ENCODE assay signal across 1 cellular context in the genomic region with DNA sequence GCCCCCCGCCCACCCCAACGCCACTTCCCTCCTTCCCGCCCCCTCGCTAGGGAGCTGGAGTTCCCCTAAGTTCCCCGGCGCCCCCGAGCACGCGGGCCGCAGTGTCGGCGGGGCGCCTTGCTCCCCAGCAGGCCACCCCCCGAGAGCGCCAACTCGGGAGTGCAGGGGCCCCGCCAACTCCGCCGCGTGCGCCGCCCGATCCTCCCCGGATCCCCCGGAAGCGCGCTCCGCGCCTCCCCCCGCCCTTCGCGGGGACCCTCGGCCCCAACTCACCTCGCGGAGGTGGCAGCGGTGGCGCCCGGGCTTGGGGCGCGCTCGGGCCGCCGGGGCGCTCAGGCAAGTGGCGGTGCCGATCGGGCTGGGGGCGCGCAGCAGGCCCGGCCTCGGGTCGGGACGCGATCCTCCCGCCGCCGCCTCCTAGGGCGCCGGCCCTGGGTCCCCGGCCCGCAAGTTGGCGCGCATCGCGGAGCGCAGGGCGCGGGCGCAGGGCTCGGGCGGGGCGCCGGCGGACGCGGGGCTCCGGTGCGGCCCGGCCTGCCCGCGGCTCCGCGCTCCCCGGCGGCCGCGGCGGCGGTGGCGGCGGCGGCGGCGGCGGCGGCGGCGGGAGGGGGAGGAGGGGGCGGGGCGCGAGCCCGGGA.
TF ChIP-seq lines count a peak whose summit lies in the region.

TSS of gene NCOR2 (minus strand) at position 578 of the 638 bp plus-strand sequence. CDS start 72,361 bp downstream, outside the sequence.

TF ChIP-seq in K562, 482 proteins besides CTCF, POLR2A, EP300 and RAD21 (continued from another document and continues in another):
- TF ChIP-seq, protein P1, sequence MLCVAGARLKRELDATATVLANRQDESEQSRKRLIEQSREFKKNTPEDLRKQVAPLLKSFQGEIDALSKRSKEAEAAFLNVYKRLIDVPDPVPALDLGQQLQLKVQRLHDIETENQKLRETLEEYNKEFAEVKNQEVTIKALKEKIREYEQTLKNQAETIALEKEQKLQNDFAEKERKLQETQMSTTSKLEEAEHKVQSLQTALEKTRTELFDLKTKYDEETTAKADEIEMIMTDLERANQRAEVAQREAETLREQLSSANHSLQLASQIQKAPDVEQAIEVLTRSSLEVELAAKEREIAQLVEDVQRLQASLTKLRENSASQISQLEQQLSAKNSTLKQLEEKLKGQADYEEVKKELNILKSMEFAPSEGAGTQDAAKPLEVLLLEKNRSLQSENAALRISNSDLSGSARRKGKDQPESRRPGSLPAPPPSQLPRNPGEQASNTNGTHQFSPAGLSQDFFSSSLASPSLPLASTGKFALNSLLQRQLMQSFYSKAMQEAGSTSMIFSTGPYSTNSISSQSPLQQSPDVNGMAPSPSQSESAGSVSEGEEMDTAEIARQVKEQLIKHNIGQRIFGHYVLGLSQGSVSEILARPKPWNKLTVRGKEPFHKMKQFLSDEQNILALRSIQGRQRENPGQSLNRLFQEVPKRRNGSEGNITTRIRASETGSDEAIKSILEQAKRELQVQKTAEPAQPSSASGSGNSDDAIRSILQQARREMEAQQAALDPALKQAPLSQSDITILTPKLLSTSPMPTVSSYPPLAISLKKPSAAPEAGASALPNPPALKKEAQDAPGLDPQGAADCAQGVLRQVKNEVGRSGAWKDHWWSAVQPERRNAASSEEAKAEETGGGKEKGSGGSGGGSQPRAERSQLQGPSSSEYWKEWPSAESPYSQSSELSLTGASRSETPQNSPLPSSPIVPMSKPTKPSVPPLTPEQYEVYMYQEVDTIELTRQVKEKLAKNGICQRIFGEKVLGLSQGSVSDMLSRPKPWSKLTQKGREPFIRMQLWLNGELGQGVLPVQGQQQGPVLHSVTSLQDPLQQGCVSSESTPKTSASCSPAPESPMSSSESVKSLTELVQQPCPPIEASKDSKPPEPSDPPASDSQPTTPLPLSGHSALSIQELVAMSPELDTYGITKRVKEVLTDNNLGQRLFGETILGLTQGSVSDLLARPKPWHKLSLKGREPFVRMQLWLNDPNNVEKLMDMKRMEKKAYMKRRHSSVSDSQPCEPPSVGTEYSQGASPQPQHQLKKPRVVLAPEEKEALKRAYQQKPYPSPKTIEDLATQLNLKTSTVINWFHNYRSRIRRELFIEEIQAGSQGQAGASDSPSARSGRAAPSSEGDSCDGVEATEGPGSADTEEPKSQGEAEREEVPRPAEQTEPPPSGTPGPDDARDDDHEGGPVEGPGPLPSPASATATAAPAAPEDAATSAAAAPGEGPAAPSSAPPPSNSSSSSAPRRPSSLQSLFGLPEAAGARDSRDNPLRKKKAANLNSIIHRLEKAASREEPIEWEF (CRISPR knock-in tag; IDR thresholded peaks at IDR 0.05), result no peak
- TF ChIP-seq SMARCE1 (IDR thresholded peaks at IDR 0.05), result no peak
- TF ChIP-seq, protein P2, sequence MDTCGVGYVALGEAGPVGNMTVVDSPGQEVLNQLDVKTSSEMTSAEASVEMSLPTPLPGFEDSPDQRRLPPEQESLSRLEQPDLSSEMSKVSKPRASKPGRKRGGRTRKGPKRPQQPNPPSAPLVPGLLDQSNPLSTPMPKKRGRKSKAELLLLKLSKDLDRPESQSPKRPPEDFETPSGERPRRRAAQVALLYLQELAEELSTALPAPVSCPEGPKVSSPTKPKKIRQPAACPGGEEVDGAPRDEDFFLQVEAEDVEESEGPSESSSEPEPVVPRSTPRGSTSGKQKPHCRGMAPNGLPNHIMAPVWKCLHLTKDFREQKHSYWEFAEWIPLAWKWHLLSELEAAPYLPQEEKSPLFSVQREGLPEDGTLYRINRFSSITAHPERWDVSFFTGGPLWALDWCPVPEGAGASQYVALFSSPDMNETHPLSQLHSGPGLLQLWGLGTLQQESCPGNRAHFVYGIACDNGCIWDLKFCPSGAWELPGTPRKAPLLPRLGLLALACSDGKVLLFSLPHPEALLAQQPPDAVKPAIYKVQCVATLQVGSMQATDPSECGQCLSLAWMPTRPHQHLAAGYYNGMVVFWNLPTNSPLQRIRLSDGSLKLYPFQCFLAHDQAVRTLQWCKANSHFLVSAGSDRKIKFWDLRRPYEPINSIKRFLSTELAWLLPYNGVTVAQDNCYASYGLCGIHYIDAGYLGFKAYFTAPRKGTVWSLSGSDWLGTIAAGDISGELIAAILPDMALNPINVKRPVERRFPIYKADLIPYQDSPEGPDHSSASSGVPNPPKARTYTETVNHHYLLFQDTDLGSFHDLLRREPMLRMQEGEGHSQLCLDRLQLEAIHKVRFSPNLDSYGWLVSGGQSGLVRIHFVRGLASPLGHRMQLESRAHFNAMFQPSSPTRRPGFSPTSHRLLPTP (IDR thresholded peaks at IDR 0.05; ENCODE audit: borderline replicate concordance, extremely low read depth, insufficient read length), result no peak
- peak; percentile 68 for TF ChIP-seq RBBP5 (IDR thresholded peaks at IDR 0.05; ENCODE audit: borderline replicate concordance, insufficient read depth, low read length, poor library complexity, severe bottlenecking)
- TF ChIP-seq, protein P3, sequence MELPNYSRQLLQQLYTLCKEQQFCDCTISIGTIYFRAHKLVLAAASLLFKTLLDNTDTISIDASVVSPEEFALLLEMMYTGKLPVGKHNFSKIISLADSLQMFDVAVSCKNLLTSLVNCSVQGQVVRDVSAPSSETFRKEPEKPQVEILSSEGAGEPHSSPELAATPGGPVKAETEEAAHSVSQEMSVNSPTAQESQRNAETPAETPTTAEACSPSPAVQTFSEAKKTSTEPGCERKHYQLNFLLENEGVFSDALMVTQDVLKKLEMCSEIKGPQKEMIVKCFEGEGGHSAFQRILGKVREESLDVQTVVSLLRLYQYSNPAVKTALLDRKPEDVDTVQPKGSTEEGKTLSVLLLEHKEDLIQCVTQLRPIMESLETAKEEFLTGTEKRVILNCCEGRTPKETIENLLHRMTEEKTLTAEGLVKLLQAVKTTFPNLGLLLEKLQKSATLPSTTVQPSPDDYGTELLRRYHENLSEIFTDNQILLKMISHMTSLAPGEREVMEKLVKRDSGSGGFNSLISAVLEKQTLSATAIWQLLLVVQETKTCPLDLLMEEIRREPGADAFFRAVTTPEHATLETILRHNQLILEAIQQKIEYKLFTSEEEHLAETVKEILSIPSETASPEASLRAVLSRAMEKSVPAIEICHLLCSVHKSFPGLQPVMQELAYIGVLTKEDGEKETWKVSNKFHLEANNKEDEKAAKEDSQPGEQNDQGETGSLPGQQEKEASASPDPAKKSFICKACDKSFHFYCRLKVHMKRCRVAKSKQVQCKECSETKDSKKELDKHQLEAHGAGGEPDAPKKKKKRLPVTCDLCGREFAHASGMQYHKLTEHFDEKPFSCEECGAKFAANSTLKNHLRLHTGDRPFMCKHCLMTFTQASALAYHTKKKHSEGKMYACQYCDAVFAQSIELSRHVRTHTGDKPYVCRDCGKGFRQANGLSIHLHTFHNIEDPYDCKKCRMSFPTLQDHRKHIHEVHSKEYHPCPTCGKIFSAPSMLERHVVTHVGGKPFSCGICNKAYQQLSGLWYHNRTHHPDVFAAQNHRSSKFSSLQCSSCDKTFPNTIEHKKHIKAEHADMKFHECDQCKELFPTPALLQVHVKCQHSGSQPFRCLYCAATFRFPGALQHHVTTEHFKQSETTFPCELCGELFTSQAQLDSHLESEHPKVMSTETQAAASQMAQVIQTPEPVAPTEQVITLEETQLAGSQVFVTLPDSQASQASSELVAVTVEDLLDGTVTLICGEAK (IDR thresholded peaks at IDR 0.05), result no peak
- TF ChIP-seq, protein P3 (CRISPR knock-in tag; IDR thresholded peaks at IDR 0.05), result no peak
- TF ChIP-seq, protein P4, sequence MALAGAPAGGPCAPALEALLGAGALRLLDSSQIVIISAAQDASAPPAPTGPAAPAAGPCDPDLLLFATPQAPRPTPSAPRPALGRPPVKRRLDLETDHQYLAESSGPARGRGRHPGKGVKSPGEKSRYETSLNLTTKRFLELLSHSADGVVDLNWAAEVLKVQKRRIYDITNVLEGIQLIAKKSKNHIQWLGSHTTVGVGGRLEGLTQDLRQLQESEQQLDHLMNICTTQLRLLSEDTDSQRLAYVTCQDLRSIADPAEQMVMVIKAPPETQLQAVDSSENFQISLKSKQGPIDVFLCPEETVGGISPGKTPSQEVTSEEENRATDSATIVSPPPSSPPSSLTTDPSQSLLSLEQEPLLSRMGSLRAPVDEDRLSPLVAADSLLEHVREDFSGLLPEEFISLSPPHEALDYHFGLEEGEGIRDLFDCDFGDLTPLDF (CRISPR knock-in tag; IDR thresholded peaks at IDR 0.05), result no peak
- TF ChIP-seq AFF1 (IDR thresholded peaks at IDR 0.05; ENCODE audit: low read depth in 1 of 2, partially characterized antibody in 2 of 2), result no peak
- 0 out of 2 replicates have a peak, but pooled peaks have one; percentile 45 for TF ChIP-seq CXXC5 (CRISPR knock-in tag; IDR thresholded peaks at IDR 0.05)
- TF ChIP-seq, protein P5, sequence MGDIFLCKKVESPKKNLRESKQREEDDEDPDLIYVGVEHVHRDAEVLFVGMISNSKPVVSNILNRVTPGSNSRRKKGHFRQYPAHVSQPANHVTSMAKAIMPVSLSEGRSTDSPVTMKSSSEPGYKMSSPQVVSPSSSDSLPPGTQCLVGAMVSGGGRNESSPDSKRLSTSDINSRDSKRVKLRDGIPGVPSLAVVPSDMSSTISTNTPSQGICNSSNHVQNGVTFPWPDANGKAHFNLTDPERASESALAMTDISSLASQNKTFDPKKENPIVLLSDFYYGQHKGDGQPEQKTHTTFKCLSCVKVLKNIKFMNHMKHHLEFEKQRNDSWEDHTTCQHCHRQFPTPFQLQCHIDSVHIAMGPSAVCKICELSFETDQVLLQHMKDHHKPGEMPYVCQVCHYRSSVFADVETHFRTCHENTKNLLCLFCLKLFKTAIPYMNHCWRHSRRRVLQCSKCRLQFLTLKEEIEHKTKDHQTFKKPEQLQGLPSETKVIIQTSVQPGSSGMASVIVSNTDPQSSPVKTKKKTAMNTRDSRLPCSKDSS (IDR thresholded peaks at IDR 0.05; ENCODE audit: low read depth, partially characterized antibody), result no peak
- TF ChIP-seq TCF7L2 (IDR thresholded peaks at IDR 0.05; ENCODE audit: low read depth, low read length), result no peak
- TF ChIP-seq, protein P6, sequence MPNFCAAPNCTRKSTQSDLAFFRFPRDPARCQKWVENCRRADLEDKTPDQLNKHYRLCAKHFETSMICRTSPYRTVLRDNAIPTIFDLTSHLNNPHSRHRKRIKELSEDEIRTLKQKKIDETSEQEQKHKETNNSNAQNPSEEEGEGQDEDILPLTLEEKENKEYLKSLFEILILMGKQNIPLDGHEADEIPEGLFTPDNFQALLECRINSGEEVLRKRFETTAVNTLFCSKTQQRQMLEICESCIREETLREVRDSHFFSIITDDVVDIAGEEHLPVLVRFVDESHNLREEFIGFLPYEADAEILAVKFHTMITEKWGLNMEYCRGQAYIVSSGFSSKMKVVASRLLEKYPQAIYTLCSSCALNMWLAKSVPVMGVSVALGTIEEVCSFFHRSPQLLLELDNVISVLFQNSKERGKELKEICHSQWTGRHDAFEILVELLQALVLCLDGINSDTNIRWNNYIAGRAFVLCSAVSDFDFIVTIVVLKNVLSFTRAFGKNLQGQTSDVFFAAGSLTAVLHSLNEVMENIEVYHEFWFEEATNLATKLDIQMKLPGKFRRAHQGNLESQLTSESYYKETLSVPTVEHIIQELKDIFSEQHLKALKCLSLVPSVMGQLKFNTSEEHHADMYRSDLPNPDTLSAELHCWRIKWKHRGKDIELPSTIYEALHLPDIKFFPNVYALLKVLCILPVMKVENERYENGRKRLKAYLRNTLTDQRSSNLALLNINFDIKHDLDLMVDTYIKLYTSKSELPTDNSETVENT (CRISPR knock-in tag; IDR thresholded peaks at IDR 0.05), result 0 out of 2 replicates have a peak, but pooled peaks have one; percentile 14
- no peak for TF ChIP-seq ELF2 (CRISPR knock-in tag; IDR thresholded peaks at IDR 0.05)
- no peak for TF ChIP-seq TBP (optimal IDR thresholded peaks at IDR 0.05; ENCODE audit: low read depth, low read length)
- no peak for TF ChIP-seq PHB2 (IDR thresholded peaks at IDR 0.05; ENCODE audit: low read depth)
